In genomic region chr18:58308463-58308862, GRCh38 we compare ENCODE assay signal across 13 cellular contexts.
"Had no signal": no experiment of that assay in that cellular context is flagged by ENCODE, and none has a peak within 500 bp of the region (broad histone marks: within the 10 kb centered on the region; RNA-seq: fewer than 3 reads in every experiment).

No MANE protein-coding gene starts in this region.

- DNase-seq: activated CD4-positive, alpha-beta T cell treated with anti-CD3 and anti-CD28 coated beads, Interleukin-2, amount 50 U/mL, for 1 hour; activated CD4-positive, CD25-positive, alpha-beta regulatory T cell; activated naive CD4-positive, alpha-beta T cell treated with anti-CD3 and anti-CD28 coated beads, Interleukin-2, amount 50 U/mL, for 16 hours; adrenal gland; cerebellar nuclear complex; endodermal cell; erythroblast; hypothalamus; SK-N-SH; stimulated activated CD4-positive, alpha-beta T cell treated with anti-CD3 and anti-CD28 coated beads, Interleukin-4, amount 100 ng/mL, for 4 hours; transverse colon had no signal

- H3K9ac ChIP-seq: SK-N-SH had no signal

- H3K27ac Mint-ChIP-seq: endodermal cell; T-helper 1 cell treated with Interleukin-12 subunit alpha and Interleukin-12 subunit beta and Interleukin-4 antibody, amounts not matched to agents 30 μg/mL and 1 μg/mL, for 36 hours had no signal

- H3K4me3 ChIP-seq: adrenal gland, skin epidermis, transverse colon had no signal

- H3K4me2 ChIP-seq: SK-N-SH had no signal

- H3K27ac ChIP-seq: adrenal gland, skin epidermis had no signal

- H3K4me1 ChIP-seq: adrenal gland had no signal

- H3K4me3 Mint-ChIP-seq: endodermal cell; T-helper 1 cell treated with Interleukin-12 subunit alpha and Interleukin-12 subunit beta and Interleukin-4 antibody, amounts not matched to agents 30 μg/mL and 1 μg/mL, for 36 hours had no signal

- H3K36me3 ChIP-seq: adrenal gland, transverse colon had no signal

- H3K9me3 ChIP-seq: adrenal gland, SK-N-SH had no signal

- H3K27me3 ChIP-seq: adrenal gland, transverse colon had no signal
